Comparison of ENCODE assay signal across 15 cellular contexts in the genomic region with DNA sequence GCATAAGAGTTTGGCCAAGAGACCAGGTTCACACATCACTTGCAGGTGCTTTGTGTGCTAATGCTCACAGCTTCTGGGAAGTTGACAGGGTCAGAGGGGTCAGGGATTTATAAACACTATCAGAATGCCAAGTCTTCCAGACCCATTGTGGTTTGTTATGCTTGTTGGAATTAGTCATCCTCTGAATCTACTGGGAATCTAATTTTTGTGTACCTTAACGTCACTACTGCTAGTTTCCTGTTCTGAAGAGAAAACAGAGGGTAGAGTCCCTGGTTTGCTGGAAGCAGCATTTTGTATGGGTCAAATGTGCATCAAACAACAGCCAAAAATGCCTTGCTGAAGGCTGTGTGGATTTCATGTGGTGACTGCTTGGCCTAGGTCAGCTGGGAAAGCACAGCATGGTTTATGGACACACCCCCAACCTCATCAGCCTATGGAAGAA. TPM values are rescaled to one million over a fixed set of nuclear protein-coding genes. Genes with fewer than 3 reads are reported as not detected.
DNase-seq lines count a peak whose midpoint lies in the region; TF ChIP-seq lines count a peak whose summit lies in the region.
"Had no signal": no experiment of that assay in that cellular context is flagged by ENCODE, and none has a peak within 500 bp of the region (broad histone marks: within the 10 kb centered on the region; RNA-seq: fewer than 3 reads in every experiment).

No MANE protein-coding gene starts in this region.

- H3K4me3 ChIP-seq in HFF-Myc (replicated peaks; ENCODE audit: low read depth, low read length): no peak overlapping the region
- H3K4me3 ChIP-seq in astrocyte of the spinal cord (ENCODE audit: low read depth, low read length): no peak overlapping the region
- no peak overlapping the region for H3K4me3 ChIP-seq in colonic mucosa
- H3K4me3 ChIP-seq: GM23338 had no signal

- H3K4me1 ChIP-seq in colonic mucosa: no peaks in the 10 kb centered on the region

- no peaks in the 10 kb centered on the region for H3K36me3 ChIP-seq in colonic mucosa

- TF ChIP-seq CTCF in HFF-Myc (IDR thresholded peaks at IDR 0.05; ENCODE audit: low read depth, low read length, missing control alignments) (no peak), astrocyte of the spinal cord (IDR thresholded peaks at IDR 0.05; ENCODE audit: low read depth, low read length) (no peak), colonic mucosa (IDR thresholded peaks at IDR 0.05) (no peak)

- in situ Hi-C loops in astrocyte of the spinal cord (cut with HindIII; ENCODE audit: low sequenced_read_pairs): no loop called here

- H3K27ac ChIP-seq in colonic mucosa: no peak overlapping the region

- no peak overlapping the region for H3K9ac ChIP-seq in colonic mucosa (ENCODE audit: low read depth in 2 of 2, low read length in 2 of 2)

- H3K27me3 ChIP-seq in colonic mucosa: no peaks in the 10 kb centered on the region

- intact Hi-C loops in colonic mucosa (cut with DNase I): no loop called here

- peak; percentile 97 for DNase-seq in A172 (ENCODE audit: low spot score)
- DNase-seq in HFF-Myc (ENCODE audit: extremely low read depth, low read depth): peak; percentile 52
- peak; percentile 96 for DNase-seq in astrocyte of the spinal cord (ENCODE audit: low read depth, low spot score)
- peak; percentile 14 for DNase-seq in iPS-NIHi7 (ENCODE audit: extremely low spot score)
- no peak for DNase-seq in NCI-H1105 treated with DMSO at 0.1 percent for 48 hours (lab: John Stamatoyannopoulos, UW)
- DNase-seq in NCI-H2171 (lab: John Stamatoyannopoulos, UW): no peak
- DNase-seq in pons (ENCODE audit: low spot score): no peak
- no peak for DNase-seq in colonic mucosa
- DNase-seq: activated CD8-positive, alpha-beta T cell treated with anti-CD3 and anti-CD28 coated beads for 36 hours; activated naive CD4-positive, alpha-beta T cell treated with anti-CD3 and anti-CD28 coated beads for 36 hours; effector CD8-positive, alpha-beta T cell; naive thymus-derived CD8-positive, alpha-beta T cell; NCI-H69; stimulated activated naive CD8-positive, alpha-beta T cell treated with anti-CD3 and anti-CD28 coated beads, Interleukin-15, Interleukin-2, amounts not matched to agents 100 U/mL and 50 U/mL, for 24 hours had no signal

- H3K9me3 ChIP-seq in colonic mucosa: no peaks in the 10 kb centered on the region

RNA-seq across cellular contexts. Expression of gene ANTXR1, which starts 33.3 kb away (rescaled TPM):
- total RNA-seq in A172 (2014; rRNA removed; shearing (Covaris generic)): 57.0 and 83.5 TPM in 2 replicates
- total RNA-seq in colonic mucosa: 10 to 100 TPM in 1 of 2 donors, 1 to 10 TPM in 1; 8.1 to 17.0 TPM

Comparison
In these comparisons a context has a peak if more than half of its experiments do, and no peak if none do; other contexts are left out.
1. DNase-seq: peak in A172 (single experiment), HFF-Myc (single experiment), astrocyte of the spinal cord (single experiment) and iPS-NIHi7 (single experiment); none in NCI-H1105 treated with DMSO at 0.1 percent for 48 hours (single experiment), NCI-H2171 (single experiment), pons (single experiment) and colonic mucosa (single experiment).